Comparison of ENCODE assay signal across 13 cellular contexts in the genomic region with DNA sequence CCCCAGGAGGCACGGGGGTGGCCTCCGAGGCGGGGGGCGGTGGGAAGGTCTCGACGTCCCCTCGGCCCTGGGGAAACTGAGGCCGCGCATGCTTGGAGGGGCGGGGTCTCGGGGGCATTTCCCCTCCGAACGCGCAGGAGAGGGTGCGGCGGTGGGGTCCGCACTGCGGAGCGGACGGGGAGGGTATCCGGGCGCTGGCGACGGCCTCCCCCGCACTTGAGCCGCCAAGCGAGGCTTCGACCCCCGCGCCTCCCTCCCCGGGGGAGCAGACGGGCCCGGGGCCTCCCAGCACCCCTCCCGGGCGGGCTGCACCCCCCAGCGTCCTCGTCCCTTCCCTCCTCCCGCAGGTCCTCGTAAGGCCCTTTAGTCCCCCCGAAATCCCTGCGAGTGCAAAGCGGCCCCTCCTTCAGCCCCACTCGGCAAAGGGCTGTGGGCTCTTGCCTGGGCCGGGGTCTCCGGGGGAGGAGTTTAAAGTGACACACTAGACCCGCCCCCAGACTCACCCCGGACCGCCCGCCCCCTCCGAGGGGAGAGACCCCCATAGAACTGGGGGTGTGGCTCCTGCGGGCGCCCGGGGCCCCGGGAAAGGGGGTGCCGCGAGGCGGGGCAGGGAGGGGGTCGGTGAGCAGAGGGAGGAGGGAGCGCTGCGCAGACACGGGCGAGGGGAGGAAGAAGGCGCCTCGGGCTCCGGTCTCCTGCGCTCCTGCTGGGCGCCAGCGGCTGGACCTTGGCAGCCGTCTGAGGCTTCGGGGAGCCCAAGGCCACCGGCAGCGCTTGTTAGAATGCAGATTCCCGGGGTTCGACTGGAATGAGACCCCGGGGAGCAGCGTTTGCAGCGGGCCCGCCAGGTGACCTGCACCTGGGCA. TPM values are rescaled to one million over a fixed set of nuclear protein-coding genes. Genes with fewer than 3 reads are reported as not detected.
A peak's percentile ranks its signal among the peaks of the same experiment; 100 is the strongest.
DNase-seq lines count a peak whose midpoint lies in the region; ATAC-seq and TF ChIP-seq lines count a peak whose summit lies in the region.
"Had no signal": no experiment of that assay in that cellular context is flagged by ENCODE, and none has a peak within 500 bp of the region (broad histone marks: within the 10 kb centered on the region; RNA-seq: fewer than 3 reads in every experiment).

No MANE protein-coding gene starts in this region.

- H3K9me3 ChIP-seq in breast epithelium (peaks cover 0 to 8% of the 10 kb centered on the region in 2 donors), lung (ENCODE audit: control insufficient read depth in 2 of 2, insufficient read depth in 1 of 2, low read length in 1 of 2) (peaks cover 0 to 3% of the 10 kb centered on the region in 2 donors), transverse colon (no peaks in the 10 kb centered on the region)

- H3K9me3 Mint-ChIP-seq in MCF 10A (ENCODE audit: unreplicated experiment) = no peaks in the 10 kb centered on the region
- H3K9me3 Mint-ChIP-seq in central memory CD8-positive, alpha-beta T cell = no peaks in the 10 kb centered on the region
- H3K9me3 Mint-ChIP-seq in activated T-helper 2 cell treated with anti-CD3 and anti-CD28 coated beads, Interferon-gamma antibody, Interleukin-2, Interleukin-4, amounts not matched to agents 10 μg/mL and 5 μg/mL and 100 μg/mL, durations not matched to agents 14 hours and 24 hours and 36 hours = no peaks in the 10 kb centered on the region
- H3K9me3 Mint-ChIP-seq: immature natural killer cell had no signal

- H3K27ac ChIP-seq in breast epithelium (peak overlapping the region; percentile 25 to 29), lung (ENCODE audit: low read depth in 1 of 2, low read length in 1 of 2) (no peak overlapping the region), transverse colon (no peak overlapping the region)

- POLR2A ChIA-PET in MCF 10A (lab: Yijun Ruan, JAX) = no interaction called here

- TF ChIP-seq POLR2A in breast epithelium (IDR thresholded peaks at IDR 0.05) (no peak), transverse colon (IDR thresholded peaks at IDR 0.05) (no peak)

- no peaks in the 10 kb centered on the region for H3K4me1 Mint-ChIP-seq in MCF 10A (ENCODE audit: insufficient read depth, unreplicated experiment)
- H3K4me1 Mint-ChIP-seq in central memory CD8-positive, alpha-beta T cell = peaks cover 17% of the 10 kb centered on the region
- peaks cover 6% of the 10 kb centered on the region for H3K4me1 Mint-ChIP-seq in activated T-helper 2 cell treated with anti-CD3 and anti-CD28 coated beads, Interferon-gamma antibody, Interleukin-2, Interleukin-4, amounts not matched to agents 10 μg/mL and 5 μg/mL and 100 μg/mL, durations not matched to agents 14 hours and 24 hours and 36 hours (ENCODE audit: low read depth)

- no peaks in the 10 kb centered on the region for H3K36me3 ChIP-seq in breast epithelium
- H3K36me3 ChIP-seq in lung (ENCODE audit: control insufficient read depth in 2 of 2, insufficient read depth in 2 of 2, low read length in 2 of 2) = no peaks in the 10 kb centered on the region
- no peaks in the 10 kb centered on the region for H3K36me3 ChIP-seq in transverse colon

- peaks cover 22 to 26% of the 10 kb centered on the region in 2 donors for H3K4me1 ChIP-seq in breast epithelium
- H3K4me1 ChIP-seq in lung (ENCODE audit: control insufficient read depth in 2 of 2, insufficient read depth in 2 of 2, low read length in 2 of 2) = peaks cover 0 to 18% of the 10 kb centered on the region in 2 donors
- peaks cover 8 to 34% (median 34%) of the 10 kb centered on the region in 4 donors for H3K4me1 ChIP-seq in transverse colon

- 2 to 3% methylated on average over 49 to 78 of the region's 78 CpGs for WGBS in lung, 2 donors
- 3% methylated on average over 40 of the region's 78 CpGs; no CpG with 5 or more reads in 1 of the 2 donors for WGBS in transverse colon (ENCODE audit: low coverage in 1 of 2), 2 donors

- no TSS peak for BruUV-seq in MCF 10A (replicated peaks; lab: Mats Ljungman, UMichigan)

- intact Hi-C loops in breast epithelium (cut with DNase I; ENCODE audit: low total_unique reads) (no loop called here), MCF 10A (cut with micrococcal nuclease) (no loop called here), transverse colon (cut with DNase I; ENCODE audit: low total_unique reads) (no loop called here)
- intact Hi-C loops in activated T-helper 2 cell treated with anti-CD3 and anti-CD28 coated beads, Interferon-gamma antibody, Interleukin-2, Interleukin-4, amounts not matched to agents 10 μg/mL and 5 μg/mL and 100 μg/mL, durations not matched to agents 14 hours and 24 hours and 36 hours (cut with micrococcal nuclease) = no loop called here

- ATAC-seq in central memory CD8-positive, alpha-beta T cell (replicated peaks; ENCODE audit: extremely low read depth, poor library complexity, severe bottlenecking) = no peak
- ATAC-seq in lung (ENCODE audit: insufficient read depth, low FRiP score) = no peak
- ATAC-seq: sciatic nerve had no signal

- no peak overlapping the region for H3K27ac Mint-ChIP-seq in MCF 10A (ENCODE audit: low read depth, unreplicated experiment)
- no peak overlapping the region for H3K27ac Mint-ChIP-seq in central memory CD8-positive, alpha-beta T cell (ENCODE audit: low read depth)
- no peak overlapping the region for H3K27ac Mint-ChIP-seq in activated T-helper 2 cell treated with anti-CD3 and anti-CD28 coated beads, Interferon-gamma antibody, Interleukin-2, Interleukin-4, amounts not matched to agents 10 μg/mL and 5 μg/mL and 100 μg/mL, durations not matched to agents 14 hours and 24 hours and 36 hours
- H3K27ac Mint-ChIP-seq: immature natural killer cell had no signal

- H3K36me3 Mint-ChIP-seq in MCF 10A (ENCODE audit: insufficient read depth, unreplicated experiment) = no peaks in the 10 kb centered on the region
- peaks cover 11% of the 10 kb centered on the region for H3K36me3 Mint-ChIP-seq in central memory CD8-positive, alpha-beta T cell (ENCODE audit: insufficient read depth)
- no peaks in the 10 kb centered on the region for H3K36me3 Mint-ChIP-seq in activated T-helper 2 cell treated with anti-CD3 and anti-CD28 coated beads, Interferon-gamma antibody, Interleukin-2, Interleukin-4, amounts not matched to agents 10 μg/mL and 5 μg/mL and 100 μg/mL, durations not matched to agents 14 hours and 24 hours and 36 hours (ENCODE audit: low read depth)
- H3K36me3 Mint-ChIP-seq: immature natural killer cell had no signal

- H3K27me3 Mint-ChIP-seq in MCF 10A (ENCODE audit: insufficient read depth, unreplicated experiment) = peaks cover 13% of the 10 kb centered on the region
- H3K27me3 Mint-ChIP-seq in central memory CD8-positive, alpha-beta T cell = peaks cover 8% of the 10 kb centered on the region
- H3K27me3 Mint-ChIP-seq in activated T-helper 2 cell treated with anti-CD3 and anti-CD28 coated beads, Interferon-gamma antibody, Interleukin-2, Interleukin-4, amounts not matched to agents 10 μg/mL and 5 μg/mL and 100 μg/mL, durations not matched to agents 14 hours and 24 hours and 36 hours (ENCODE audit: low read depth) = peaks cover 26% of the 10 kb centered on the region

- CTCF ChIA-PET in MCF 10A (lab: Yijun Ruan, JAX) = no interaction called here

- H3K27me3 ChIP-seq in breast epithelium = peaks cover 6 to 37% of the 10 kb centered on the region in 2 donors
- H3K27me3 ChIP-seq in lung (ENCODE audit: control insufficient read depth, insufficient read depth) = no peaks in the 10 kb centered on the region
- H3K27me3 ChIP-seq in transverse colon = peaks cover 60% of the 10 kb centered on the region

- H3K4me3 Mint-ChIP-seq in MCF 10A (ENCODE audit: unreplicated experiment) = no peak overlapping the region
- H3K4me3 Mint-ChIP-seq in central memory CD8-positive, alpha-beta T cell = peak overlapping the region; percentile 47
- no peak overlapping the region for H3K4me3 Mint-ChIP-seq in activated T-helper 2 cell treated with anti-CD3 and anti-CD28 coated beads, Interferon-gamma antibody, Interleukin-2, Interleukin-4, amounts not matched to agents 10 μg/mL and 5 μg/mL and 100 μg/mL, durations not matched to agents 14 hours and 24 hours and 36 hours (ENCODE audit: low read depth)

- TF ChIP-seq CTCF in breast epithelium (IDR thresholded peaks at IDR 0.05) = no peak
- no peak for TF ChIP-seq CTCF in MCF 10A (IDR thresholded peaks at IDR 0.05; ENCODE audit: unreplicated experiment)
- TF ChIP-seq CTCF in lung (IDR thresholded peaks at IDR 0.05; ENCODE audit: control extremely low read depth, extremely low read depth) = no peak
- TF ChIP-seq CTCF in transverse colon (IDR thresholded peaks at IDR 0.05) = no peak

- in situ Hi-C loops in transverse colon (cut with MboI; ENCODE audit: low pct_ligation_motif_present in 1 of 4, low pct_unique_long_range_greater_than_20kb in 1 of 4, low sequenced_read_pairs in 3 of 4) = no loop called here
- in situ Hi-C loops in ACHN (cut with HindIII; ENCODE audit: low pct_ligation_motif_present, low pct_unique_long_range_greater_than_20kb, low sequenced_read_pairs) = no loop called here

- peak overlapping the region; percentile 37 to 77 (median 59) for H3K4me3 ChIP-seq in breast epithelium
- H3K4me3 ChIP-seq in lung = peak overlapping the region; percentile 12
- peak overlapping the region in 3 of 4 donors; percentile 13 to 49 (median 37) for H3K4me3 ChIP-seq in transverse colon

- TF ChIP-seq EP300 in transverse colon (IDR thresholded peaks at IDR 0.05; ENCODE audit: low read depth) = no peak

- DNase-seq in breast epithelium (ENCODE audit: low spot score in 2 of 2) = no peak
- DNase-seq in MCF 10A (ENCODE audit: unreplicated experiment) = no peak
- no peak for DNase-seq in central memory CD8-positive, alpha-beta T cell (ENCODE audit: low spot score in 2 of 2)
- no peak for DNase-seq in lung (ENCODE audit: low spot score)
- DNase-seq in transverse colon = no peak
- no peak for DNase-seq in NCI-H226
- DNase-seq in activated T-helper 2 cell treated with anti-CD3 and anti-CD28 coated beads, Interferon-gamma antibody, Interleukin-2, Interleukin-4, amounts not matched to agents 10 μg/mL and 5 μg/mL and 100 μg/mL, durations not matched to agents 14 hours and 24 hours and 36 hours (ENCODE audit: low spot score) = no peak
- no peak for DNase-seq in ACHN
- DNase-seq: AML-193, Karpas-422, NCI-H526 treated with DMSO at 0.1 percent for 48 hours had no signal

RNA-seq across cellular contexts. Expression of a gene that starts 0.6 kb away (rescaled TPM):
- total RNA-seq in breast epithelium (1 to 10 TPM; 2.7 to 8.2 (median 7.3) TPM), MCF 10A (2022) (0.49 and 0.75 TPM in 2 replicates), lung (10 to 100 TPM; 15.9 to 46.6 TPM), transverse colon (100 to 1,000 TPM in 1 of 4 donors, 10 to 100 TPM in 1, 1 to 10 TPM in 2; 7.3 to 190 (median 11.4) TPM)
- polyA plus RNA-seq in lung = 1 to 10 TPM; 4.5 to 7.9 TPM
- total RNA-seq in activated T-helper 2 cell treated with anti-CD3 and anti-CD28 coated beads, Interferon-gamma antibody, Interleukin-2, Interleukin-4, amounts not matched to agents 10 μg/mL and 5 μg/mL and 100 μg/mL, durations not matched to agents 14 hours and 24 hours and 36 hours = 0.21 and 0.32 TPM in 2 replicates

RNA-seq across cellular contexts. Expression of a gene that starts 17.6 kb away (rescaled TPM):
- total RNA-seq in breast epithelium = 10 to 100 TPM; 54.4 to 72.3 (median 59.6) TPM
- 49.6 and 58.2 TPM in 2 replicates for total RNA-seq in MCF 10A (2022)
- total RNA-seq in lung = 10 to 100 TPM; 32.5 to 66.4 TPM
- polyA plus RNA-seq in lung = 10 to 100 TPM; 54.7 to 58.5 TPM
- 100 to 1,000 TPM in 1 of 4 donors, 10 to 100 TPM in 3; 56.4 to 135 (median 75.3) TPM for total RNA-seq in transverse colon
- 64.1 and 72.9 TPM in 2 replicates for total RNA-seq in activated T-helper 2 cell treated with anti-CD3 and anti-CD28 coated beads, Interferon-gamma antibody, Interleukin-2, Interleukin-4, amounts not matched to agents 10 μg/mL and 5 μg/mL and 100 μg/mL, durations not matched to agents 14 hours and 24 hours and 36 hours

RNA-seq across cellular contexts. Expression of a gene that starts 17.6 kb away (rescaled TPM):
- total RNA-seq in breast epithelium = 10 to 100 TPM; 50.5 to 89.3 (median 58.4) TPM
- 37.6 and 41.6 TPM in 2 replicates for total RNA-seq in MCF 10A (2022)
- 10 to 100 TPM; 34.8 to 80.1 TPM for total RNA-seq in lung
- 10 to 100 TPM; 75.5 to 92.7 TPM for polyA plus RNA-seq in lung
- 100 to 1,000 TPM in 1 of 4 donors, 10 to 100 TPM in 3; 53.8 to 130 (median 79.1) TPM for total RNA-seq in transverse colon
- total RNA-seq in activated T-helper 2 cell treated with anti-CD3 and anti-CD28 coated beads, Interferon-gamma antibody, Interleukin-2, Interleukin-4, amounts not matched to agents 10 μg/mL and 5 μg/mL and 100 μg/mL, durations not matched to agents 14 hours and 24 hours and 36 hours = 21.3 and 24.1 TPM in 2 replicates

RNA-seq across cellular contexts. Expression of a gene that starts 24.7 kb away (rescaled TPM):
- total RNA-seq in breast epithelium (10 to 100 TPM; 52.5 to 67.8 (median 62.2) TPM), MCF 10A (2022) (163 and 172 TPM in 2 replicates), lung (10 to 100 TPM; 91.2 to 96.8 TPM), transverse colon (100 to 1,000 TPM in 1 of 4 donors, 10 to 100 TPM in 3; 55.4 to 110 (median 58.5) TPM)
- polyA plus RNA-seq in lung = 10 to 100 TPM; 63.9 to 71.7 TPM
- total RNA-seq in activated T-helper 2 cell treated with anti-CD3 and anti-CD28 coated beads, Interferon-gamma antibody, Interleukin-2, Interleukin-4, amounts not matched to agents 10 μg/mL and 5 μg/mL and 100 μg/mL, durations not matched to agents 14 hours and 24 hours and 36 hours = 264 and 265 TPM in 2 replicates

Comparison
In these comparisons a context has a peak if more than half of its experiments do, and no peak if none do; other contexts are left out.
1. H3K27ac ChIP-seq: peak in breast epithelium (2 of 2); none in lung (0 of 2) and transverse colon (0 of 4).
2. Peak in every context shown above with its lines, with median percentiles within 50 percentile points of each other: H3K4me3 ChIP-seq.